ENCODE assay signal across 2 cellular contexts in the genomic region with DNA sequence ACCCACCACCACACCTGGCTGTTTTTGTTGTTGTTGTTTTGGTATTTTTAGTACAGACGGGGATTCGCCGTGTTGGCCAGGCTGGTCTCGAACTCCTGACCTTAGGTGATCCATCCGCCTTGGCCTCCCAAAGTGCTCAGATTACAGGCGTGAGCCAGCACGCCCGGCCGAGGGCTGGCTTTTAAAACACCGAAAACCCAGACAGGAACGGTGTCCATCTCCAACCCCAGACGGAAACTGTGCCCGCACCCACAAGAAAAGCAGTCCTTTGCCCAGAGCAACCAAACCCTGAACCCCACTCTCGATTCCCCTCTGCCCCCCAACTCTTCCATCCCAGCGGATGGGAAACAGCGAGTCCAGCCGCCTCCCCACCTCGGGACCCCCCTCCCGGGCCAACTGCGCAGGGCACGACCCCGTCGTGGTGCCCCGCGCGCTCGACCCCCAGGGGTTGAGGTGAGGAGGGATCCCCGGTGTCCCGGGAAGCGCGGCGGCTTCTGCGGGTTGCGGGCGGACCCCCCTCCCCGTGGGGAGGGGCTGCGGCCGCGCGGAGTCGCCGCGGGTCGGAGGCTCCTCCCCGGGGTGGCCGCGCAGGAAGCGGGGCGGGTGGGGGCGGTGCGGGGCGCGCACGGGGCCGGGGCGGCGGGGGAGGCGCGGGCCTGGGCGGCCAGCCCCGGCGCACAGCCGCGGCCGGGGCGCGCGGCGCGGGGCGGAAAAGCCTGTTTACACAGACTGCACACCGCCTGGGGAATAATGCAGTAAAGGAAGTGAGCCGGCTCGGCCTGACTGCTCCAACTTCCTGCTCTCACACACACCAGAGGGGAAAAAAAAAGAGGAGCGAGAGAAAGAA.
A peak's percentile ranks its signal among the peaks of the same experiment; 100 is the strongest.
TF ChIP-seq lines count a peak whose summit lies in the region.

A gene (plus strand): TSS at position 651 of the 847 bp plus-strand sequence.

TF ChIP-seq in A549, 52 proteins besides CTCF, POLR2A, EP300 and RAD21:
- TF ChIP-seq HOXB5 (CRISPR knock-in tag; IDR thresholded peaks at IDR 0.05) (no peak), GATA3 (IDR thresholded peaks at IDR 0.05; ENCODE audit: borderline replicate concordance) (no peak), JUNB (IDR thresholded peaks at IDR 0.05) (no peak), CBX2 (IDR thresholded peaks at IDR 0.05; ENCODE audit: borderline replicate concordance, low read depth) (no peak), ZNF302 (CRISPR knock-in tag; IDR thresholded peaks at IDR 0.05) (no peak), CBX8 (IDR thresholded peaks at IDR 0.05) (no peak), HDAC2 (IDR thresholded peaks at IDR 0.05) (no peak), HEYL (CRISPR knock-in tag; IDR thresholded peaks at IDR 0.05) (no peak), POLR2AphosphoS2 (conservative IDR thresholded peaks at IDR 0.05; ENCODE audit: low read length) (no peak), CHD2 (IDR thresholded peaks at IDR 0.05; ENCODE audit: low read length, partially characterized antibody) (no peak), FOXS1 (CRISPR knock-in tag; IDR thresholded peaks at IDR 0.05) (no peak), JUN (IDR thresholded peaks at IDR 0.05) (no peak; a peak in 1 of 5 replicates)
- TF ChIP-seq, protein P1, sequence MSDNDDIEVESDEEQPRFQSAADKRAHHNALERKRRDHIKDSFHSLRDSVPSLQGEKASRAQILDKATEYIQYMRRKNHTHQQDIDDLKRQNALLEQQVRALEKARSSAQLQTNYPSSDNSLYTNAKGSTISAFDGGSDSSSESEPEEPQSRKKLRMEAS (IDR thresholded peaks at IDR 0.05), result 0 out of 2 replicates have a peak, but pooled peaks have one; percentile 24
- TF ChIP-seq, protein P2, sequence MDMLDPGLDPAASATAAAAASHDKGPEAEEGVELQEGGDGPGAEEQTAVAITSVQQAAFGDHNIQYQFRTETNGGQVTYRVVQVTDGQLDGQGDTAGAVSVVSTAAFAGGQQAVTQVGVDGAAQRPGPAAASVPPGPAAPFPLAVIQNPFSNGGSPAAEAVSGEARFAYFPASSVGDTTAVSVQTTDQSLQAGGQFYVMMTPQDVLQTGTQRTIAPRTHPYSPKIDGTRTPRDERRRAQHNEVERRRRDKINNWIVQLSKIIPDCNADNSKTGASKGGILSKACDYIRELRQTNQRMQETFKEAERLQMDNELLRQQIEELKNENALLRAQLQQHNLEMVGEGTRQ (IDR thresholded peaks at IDR 0.05), result no peak
- TF ChIP-seq, protein P3, sequence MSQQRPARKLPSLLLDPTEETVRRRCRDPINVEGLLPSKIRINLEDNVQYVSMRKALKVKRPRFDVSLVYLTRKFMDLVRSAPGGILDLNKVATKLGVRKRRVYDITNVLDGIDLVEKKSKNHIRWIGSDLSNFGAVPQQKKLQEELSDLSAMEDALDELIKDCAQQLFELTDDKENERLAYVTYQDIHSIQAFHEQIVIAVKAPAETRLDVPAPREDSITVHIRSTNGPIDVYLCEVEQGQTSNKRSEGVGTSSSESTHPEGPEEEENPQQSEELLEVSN (IDR thresholded peaks at IDR 0.05; ENCODE audit: borderline replicate concordance, low read depth), result 0 out of 2 replicates have a peak, but pooled peaks have one; percentile 9

TF ChIP-seq in H1, 55 proteins besides CTCF, POLR2A, EP300 and RAD21:
- TF ChIP-seq BACH1 (IDR thresholded peaks at IDR 0.05; ENCODE audit: low read length) (no peak), MAFK (IDR thresholded peaks at IDR 0.05; ENCODE audit: low read depth, low read length) (no peak), RXRA (IDR thresholded peaks at IDR 0.05; ENCODE audit: insufficient read depth, low read depth, low read length) (no peak), CBX8 (IDR thresholded peaks at IDR 0.05; ENCODE audit: borderline replicate concordance, low read depth, low read length) (no peak), PHF8 (conservative IDR thresholded peaks at IDR 0.05; ENCODE audit: low read depth, low read length) (peak; percentile 28; the same call in 1 of the 2 replicates), RBBP5 (IDR thresholded peaks at IDR 0.05; ENCODE audit: borderline replicate concordance, low read depth, low read length) (peak; percentile 63; the same call in 1 of the 2 replicates), SP1 (IDR thresholded peaks at IDR 0.05; ENCODE audit: low read depth, low read length) (no peak), POLR2AphosphoS5 (IDR thresholded peaks at IDR 0.05; ENCODE audit: low read depth, low read length) (no peak), KDM4A (IDR thresholded peaks at IDR 0.05; ENCODE audit: low read depth, low read length, severe bottlenecking) (peak; percentile 95), SRF (IDR thresholded peaks at IDR 0.05; ENCODE audit: low read depth, low read length) (no peak), GTF2F1 (IDR thresholded peaks at IDR 0.05; ENCODE audit: borderline replicate concordance, low read depth, low read length) (no peak), ASH2L (IDR thresholded peaks at IDR 0.05; ENCODE audit: low read length) (peak; percentile 77), KDM1A (IDR thresholded peaks at IDR 0.05; ENCODE audit: borderline replicate concordance, low read length) (peak; percentile 52; the same call in 1 of the 2 replicates), SIN3A (conservative IDR thresholded peaks at IDR 0.05 in 1 of 2, IDR thresholded peaks at IDR 0.05 in 1 of 2; ENCODE audit: low read depth in 1 of 2, low read length in 2 of 2) (0 out of 4 replicates have a peak, but pooled peaks of 1 of the 2 experiments have one; percentile 19), YY1 (IDR thresholded peaks at IDR 0.05; ENCODE audit: low read depth, low read length) (no peak)
